19 cellular contexts compared by ENCODE assay signal in the genomic region with DNA sequence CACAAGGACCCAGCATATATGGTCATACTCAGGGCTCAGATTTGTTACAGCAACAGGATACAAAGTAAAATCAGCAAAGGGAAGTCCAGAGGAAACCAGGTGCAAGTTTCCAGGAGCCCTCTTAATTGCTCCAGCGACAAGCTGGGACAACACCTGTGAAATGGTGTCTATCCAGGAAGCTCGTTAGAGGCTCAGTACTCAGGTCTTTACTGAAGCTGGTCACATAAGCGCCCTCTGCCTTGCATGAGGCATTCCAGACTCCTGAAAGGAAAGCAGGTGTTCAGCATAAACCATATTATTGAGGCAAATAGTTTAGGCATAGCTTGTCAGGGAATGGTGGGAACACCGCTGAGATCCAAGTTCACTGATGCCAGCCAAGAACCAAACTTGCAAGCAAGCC.
"Had no signal": no experiment of that assay in that cellular context is flagged by ENCODE, and none has a peak within 500 bp of the region (broad histone marks: within the 10 kb centered on the region; RNA-seq: fewer than 3 reads in every experiment).

No MANE protein-coding gene starts in this region.

- H3K27ac Mint-ChIP-seq: activated naive CD4-positive, alpha-beta T cell treated with anti-CD3 and anti-CD28 coated beads, Interleukin-2, amount 50 U/mL, for 24 hours; activated T-cell treated with anti-CD3 and anti-CD28 coated beads, Interleukin-2, amount 50 U/mL, for 24 hours; endodermal cell; stimulated activated effector memory CD8-positive, alpha-beta T cell treated with anti-CD3 and anti-CD28 coated beads, Interleukin-12 subunit alpha, Interleukin-12 subunit beta, amount 100 ng/mL, for 72 hours had no signal

- H3K9me3 Mint-ChIP-seq: activated naive CD4-positive, alpha-beta T cell treated with anti-CD3 and anti-CD28 coated beads, Interleukin-2, amount 50 U/mL, for 24 hours; activated T-cell treated with anti-CD3 and anti-CD28 coated beads, Interleukin-2, amount 50 U/mL, for 24 hours; endodermal cell; naive thymus-derived CD8-positive, alpha-beta T cell; stimulated activated effector memory CD8-positive, alpha-beta T cell treated with anti-CD3 and anti-CD28 coated beads, Interleukin-12 subunit alpha, Interleukin-12 subunit beta, amount 100 ng/mL, for 72 hours had no signal

- ATAC-seq: naive thymus-derived CD8-positive, alpha-beta T cell; pancreas; stimulated activated effector memory CD8-positive, alpha-beta T cell treated with anti-CD3 and anti-CD28 coated beads, Interleukin-12 subunit alpha, Interleukin-12 subunit beta, amount 100 ng/mL, for 72 hours had no signal

- H3K9me3 ChIP-seq: adrenal gland, left ventricle myocardium inferior, pancreas, sigmoid colon, spleen, thyroid gland had no signal

- H3K36me3 Mint-ChIP-seq: activated naive CD4-positive, alpha-beta T cell treated with anti-CD3 and anti-CD28 coated beads, Interleukin-2, amount 50 U/mL, for 24 hours; naive thymus-derived CD8-positive, alpha-beta T cell; stimulated activated effector memory CD8-positive, alpha-beta T cell treated with anti-CD3 and anti-CD28 coated beads, Interleukin-12 subunit alpha, Interleukin-12 subunit beta, amount 100 ng/mL, for 72 hours had no signal

- FAIRE-seq: kidney, pancreas had no signal

- H3K27ac ChIP-seq: adrenal gland, dorsolateral prefrontal cortex, left ventricle myocardium inferior, pancreas, sigmoid colon, spleen, thyroid gland had no signal

- H3K36me3 ChIP-seq: adrenal gland, left ventricle myocardium inferior, pancreas, sigmoid colon, spleen, thyroid gland had no signal

- H3K4me3 Mint-ChIP-seq: activated naive CD4-positive, alpha-beta T cell treated with anti-CD3 and anti-CD28 coated beads, Interleukin-2, amount 50 U/mL, for 24 hours; activated T-cell treated with anti-CD3 and anti-CD28 coated beads, Interleukin-2, amount 50 U/mL, for 24 hours; endodermal cell; naive thymus-derived CD8-positive, alpha-beta T cell; stimulated activated effector memory CD8-positive, alpha-beta T cell treated with anti-CD3 and anti-CD28 coated beads, Interleukin-12 subunit alpha, Interleukin-12 subunit beta, amount 100 ng/mL, for 72 hours had no signal

- H3K27me3 Mint-ChIP-seq: activated naive CD4-positive, alpha-beta T cell treated with anti-CD3 and anti-CD28 coated beads, Interleukin-2, amount 50 U/mL, for 24 hours had no signal

- H3K4me3 ChIP-seq: adrenal gland, dorsolateral prefrontal cortex, left ventricle myocardium inferior, pancreas, sigmoid colon, spleen, thyroid gland had no signal

- H3K27me3 ChIP-seq: dorsolateral prefrontal cortex, pancreas, sigmoid colon, spleen, thyroid gland had no signal

- H3K4me1 Mint-ChIP-seq: activated naive CD4-positive, alpha-beta T cell treated with anti-CD3 and anti-CD28 coated beads, Interleukin-2, amount 50 U/mL, for 24 hours; naive thymus-derived CD8-positive, alpha-beta T cell had no signal

- DNase-seq: activated CD4-positive, alpha-beta T cell treated with anti-CD3 and anti-CD28 coated beads for 1 hour; activated CD4-positive, alpha-beta T cell treated with anti-CD3 and anti-CD28 coated beads, Interleukin-2, amount 50 U/mL, for 48 hours; activated effector memory CD4-positive, alpha-beta T cell treated with anti-CD3 and anti-CD28 coated beads, Interleukin-2, amount 50 U/mL, for 16 hours; activated T-cell treated with anti-CD3 and anti-CD28 coated beads, Interleukin-2, amount 50 U/mL, for 24 hours; adrenal gland; dorsolateral prefrontal cortex; endodermal cell; hippocampal formation; kidney; left ventricle myocardium inferior; naive thymus-derived CD8-positive, alpha-beta T cell; pancreas; sigmoid colon; spleen; stimulated activated CD4-positive, alpha-beta T cell treated with anti-CD3 and anti-CD28 coated beads, Interleukin-1b, Interleukin-23, amount 100 ng/mL, for 48 hours; T-helper 9 cell; thyroid gland had no signal

- H3K4me1 ChIP-seq: adrenal gland, left ventricle myocardium inferior, pancreas, sigmoid colon, spleen, thyroid gland had no signal
